8 cellular contexts compared by ENCODE assay signal in the genomic region with DNA sequence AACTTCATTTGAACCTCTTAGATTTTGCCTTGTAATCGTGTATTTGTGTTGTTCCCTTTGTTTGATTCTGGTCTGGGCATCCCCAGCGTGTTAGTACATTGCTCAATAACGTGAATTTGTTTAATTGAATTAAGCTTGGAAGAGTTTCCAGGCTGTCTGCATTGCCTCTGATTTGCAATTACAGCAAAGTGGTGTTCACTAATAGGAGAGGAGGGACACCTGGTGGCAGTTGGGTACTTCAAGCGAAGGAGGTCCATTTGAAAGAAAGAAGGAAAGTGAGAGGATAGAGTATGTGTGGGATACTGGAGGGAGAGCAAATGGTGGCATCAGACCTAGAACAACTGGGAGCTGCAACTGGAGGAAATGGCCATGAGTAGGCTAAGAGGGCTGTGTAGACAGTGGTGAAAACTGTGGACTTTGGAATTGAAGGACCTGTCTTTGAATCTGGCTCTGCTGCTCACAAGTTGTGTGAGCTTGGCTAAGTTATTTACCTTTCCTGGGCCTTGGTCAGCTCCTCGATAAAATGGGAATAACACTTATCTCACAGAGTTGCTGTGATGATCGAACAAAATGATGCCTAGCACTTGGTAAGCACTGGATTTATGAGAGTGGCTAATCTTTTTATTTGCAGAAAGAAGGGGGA. TPM values are rescaled to one million over a fixed set of nuclear protein-coding genes. Genes with fewer than 3 reads are reported as not detected.
DNase-seq lines count a peak whose midpoint lies in the region; ATAC-seq, FAIRE-seq and TF ChIP-seq lines count a peak whose summit lies in the region.

No MANE protein-coding gene starts in this region.

- BruUV-seq in Panc1 (replicated peaks; lab: Mats Ljungman, UMichigan): no TSS peak

- in situ Hi-C loops in Panc1 (cut with HindIII; ENCODE audit: low pct_unique_long_range_greater_than_20kb, low sequenced_read_pairs) (no loop called here), astrocyte of the spinal cord (cut with HindIII; ENCODE audit: low sequenced_read_pairs) (no loop called here)

- H3K9me3 ChIP-seq in Panc1 (ENCODE audit: control insufficient read depth, insufficient read depth, low read depth, low read length): no peaks in the 10 kb centered on the region

- TF ChIP-seq CTCF in D721Med (IDR thresholded peaks at IDR 0.05; ENCODE audit: insufficient read depth, missing control alignments) (peak; percentile 69), Panc1 (IDR thresholded peaks at IDR 0.05) (peak; percentile 79), astrocyte of the spinal cord (IDR thresholded peaks at IDR 0.05; ENCODE audit: low read depth, low read length) (peak; percentile 72)

- intact Hi-C loops in Panc1 (cut with micrococcal nuclease; ENCODE audit: unreplicated experiment): loop anchor here (5.0 kb wide), 1 partner anchor 754 kb away; no protein-coding TSS in a partner anchor

- H3K4me3 ChIP-seq in Panc1 (ENCODE audit: low read depth in 2 of 2, low read length in 2 of 2) (no peak overlapping the region), astrocyte of the spinal cord (ENCODE audit: low read depth, low read length) (no peak overlapping the region)

- H3K4me1 ChIP-seq in Panc1 (ENCODE audit: control insufficient read depth, insufficient read depth, low read length): peaks cover 3% of the 10 kb centered on the region; the same call in 1 of the 2 replicates

- no peak overlapping the region for H3K27ac ChIP-seq in Panc1 (ENCODE audit: low read length)

- no peak for DNase-seq in D721Med (ENCODE audit: insufficient read length, low spot score)
- DNase-seq in HPDE6-E6E7 (ENCODE audit: extremely low spot score): peak; percentile 57
- DNase-seq in Panc1 (ENCODE audit: low read depth, low spot score): peak; percentile 74
- DNase-seq in astrocyte of the spinal cord (ENCODE audit: low read depth, low spot score): peak; percentile 73
- DNase-seq in inferior parietal cortex (ENCODE audit: extremely low spot score): peak; percentile 74
- DNase-seq in stimulated activated CD4-positive, alpha-beta T cell treated with anti-CD3 and anti-CD28 coated beads, TNF-alpha, amount 100 ng/mL, for 24 hours (ENCODE audit: low read depth in 3 of 3): peak in 2 of 3 experiments; percentile 7 to 8

- CTCF ChIA-PET in Panc1 (lab: Charles Lee): interaction anchor here (1.7 kb wide), 1 partner anchor 15 kb away, joined by 6 read pairs; the partner anchor contains the start of gene LSMEM1

- FAIRE-seq in D721Med (lab: Jason Lieb, UNC): no peak

- POLR2A ChIA-PET in Panc1 (lab: Charles Lee): no interaction called here

- H3K27me3 ChIP-seq in Panc1 (ENCODE audit: control insufficient read depth, insufficient read depth, low read length): peaks cover 6% of the 10 kb centered on the region; the same call in 1 of the 2 replicates

- ATAC-seq in GM19035 (IDR thresholded peaks at IDR 0.05; ENCODE audit: unreplicated experiment) (peak; percentile 50), Panc1 (peak; percentile 94), GM21737 (IDR thresholded peaks at IDR 0.05; ENCODE audit: unreplicated experiment) (no peak)

- H3K36me3 ChIP-seq in Panc1 (ENCODE audit: control insufficient read depth, insufficient read depth, low read length): no peaks in the 10 kb centered on the region

RNA-seq across cellular contexts. Expression of gene LSMEM1, which starts 15.2 kb away (rescaled TPM):
- 2.3 TPM for total RNA-seq in Panc1 (2021; ENCODE audit: unreplicated experiment)
- polyA plus RNA-seq in Panc1 (2012; ENCODE audit: insufficient read length): 0.63 TPM

RNA-seq across cellular contexts. Expression of gene IFRD1, which starts 45.7 kb away (rescaled TPM):
- total RNA-seq in Panc1 (2021; ENCODE audit: unreplicated experiment): 54.3 TPM
- polyA plus RNA-seq in Panc1 (2012; ENCODE audit: insufficient read length): 15.1 TPM
